ENCODE assay signal across 24 cellular contexts in genomic region chr11:10371926-10372641, GRCh38.
DNase-seq lines count a peak whose midpoint lies in the region; FAIRE-seq and TF ChIP-seq lines count a peak whose summit lies in the region.
"Had no signal": no experiment of that assay in that cellular context is flagged by ENCODE, and none has a peak within 500 bp of the region (broad histone marks: within the 10 kb centered on the region; RNA-seq: fewer than 3 reads in every experiment).

No MANE protein-coding gene starts in this region.

- peak overlapping the region; percentile 63 for H3K27ac ChIP-seq in parathyroid adenoma
- no peak overlapping the region for H3K27ac ChIP-seq in smooth muscle cell (ENCODE audit: low read depth)
- H3K27ac ChIP-seq: C4-2B, GM23248, SJCRH30 had no signal

- H3K4me3 ChIP-seq in fibroblast of the aortic adventitia (ENCODE audit: low read depth, low read length) (no peak overlapping the region), parathyroid adenoma (ENCODE audit: low read depth, low read length) (no peak overlapping the region), smooth muscle cell (no peak overlapping the region)
- H3K4me3 ChIP-seq: GM23248, K562, Peyer's patch, SJCRH30 had no signal

- WGBS in smooth muscle cell (ENCODE audit: low lambda C conversion rate): 79% methylated on average over 7 of the region's 7 CpGs

- H3K4me1 ChIP-seq in parathyroid adenoma: peaks cover 31% of the 10 kb centered on the region
- H3K4me1 ChIP-seq in smooth muscle cell (ENCODE audit: low read depth): no peaks in the 10 kb centered on the region
- H3K4me1 ChIP-seq: SJCRH30 had no signal

- H3K4me2 ChIP-seq in parathyroid adenoma (ENCODE audit: low read length) (no peak overlapping the region), smooth muscle cell (no peak overlapping the region)

- H3K9ac ChIP-seq in parathyroid adenoma (no peak overlapping the region), smooth muscle cell (ENCODE audit: low read depth) (no peak overlapping the region)
- H3K9ac ChIP-seq: GM23248 had no signal

- FAIRE-seq in endometrium (lab: Jason Lieb, UNC): peak; percentile 86
- FAIRE-seq: K562 had no signal

- H3K9me3 ChIP-seq in parathyroid adenoma (ENCODE audit: control insufficient read depth, low read length): no peaks in the 10 kb centered on the region
- no peaks in the 10 kb centered on the region for H3K9me3 ChIP-seq in smooth muscle cell (replicated peaks; ENCODE audit: low read depth)
- H3K9me3 ChIP-seq: Peyer's patch, SJCRH30 had no signal

- no peak for TF ChIP-seq CTCF in fibroblast of the aortic adventitia (IDR thresholded peaks at IDR 0.05; ENCODE audit: insufficient read depth, low read length)
- TF ChIP-seq CTCF in parathyroid adenoma (IDR thresholded peaks at IDR 0.05): no peak
- TF ChIP-seq CTCF in smooth muscle cell (IDR thresholded peaks at IDR 0.05; ENCODE audit: borderline replicate concordance, insufficient read depth, poor library complexity, severe bottlenecking): no peak
- TF ChIP-seq CTCF in GM10266 (IDR thresholded peaks at IDR 0.05; ENCODE audit: control insufficient read depth, insufficient read depth, low read depth, missing control alignments): no peak

- no peaks in the 10 kb centered on the region for H3F3A ChIP-seq in smooth muscle cell (ENCODE audit: low read depth)

- H3K36me3 ChIP-seq in parathyroid adenoma (ENCODE audit: control insufficient read depth, insufficient read depth, low read length): no peaks in the 10 kb centered on the region
- no peaks in the 10 kb centered on the region for H3K36me3 ChIP-seq in smooth muscle cell (ENCODE audit: low read depth)
- H3K36me3 ChIP-seq: Peyer's patch, SJCRH30 had no signal

- no peaks in the 10 kb centered on the region for H3K27me3 ChIP-seq in parathyroid adenoma (ENCODE audit: control insufficient read depth, insufficient read depth, low read length)
- no peaks in the 10 kb centered on the region for H3K27me3 ChIP-seq in smooth muscle cell (ENCODE audit: low read depth)
- H3K27me3 ChIP-seq: Peyer's patch, SJCRH30 had no signal

- H2AFZ ChIP-seq in parathyroid adenoma (no peak overlapping the region), smooth muscle cell (ENCODE audit: low read depth) (no peak overlapping the region)
- H2AFZ ChIP-seq: GM23248 had no signal

- no peaks in the 10 kb centered on the region for H4K20me1 ChIP-seq in smooth muscle cell (ENCODE audit: low read depth)

- no peaks in the 10 kb centered on the region for H3K79me2 ChIP-seq in parathyroid adenoma
- H3K79me2 ChIP-seq in smooth muscle cell (ENCODE audit: low read depth): no peaks in the 10 kb centered on the region

- DNase-seq in EH (ENCODE audit: low read depth) (peak; percentile 66), fibroblast of the aortic adventitia (ENCODE audit: low read depth) (peak; percentile 56), smooth muscle cell (lab: John Stamatoyannopoulos, UW; ENCODE audit: unreplicated experiment) (no peak), DMS53 (lab: John Stamatoyannopoulos, UW) (no peak), GM10266 (ENCODE audit: extremely low spot score) (no peak), dedifferentiated amniotic fluid mesenchymal stem cell (ENCODE audit: extremely low spot score) (no peak)
- DNase-seq: Calu3; CD8-positive, alpha-beta memory T cell; DMS153; GDM1; GM23248; HCEC 1CT; MM.1S; NCI-H1048; NCI-H1417 treated with DMSO at 0.1 percent for 48 hours; NCI-H187; NCI-H446; NCI-H526; Peyer's patch; SJCRH30 had no signal

Comparison
In these comparisons a context has a peak if more than half of its experiments do, and no peak if none do; other contexts are left out.
1. DNase-seq: peak in EH (single experiment) and fibroblast of the aortic adventitia (single experiment); none in smooth muscle cell (single experiment), DMS53 (single experiment), GM10266 (single experiment) and dedifferentiated amniotic fluid mesenchymal stem cell (single experiment).